Comparison of ENCODE assay signal across 8 cellular contexts in genomic region chr20:45011108-45011526, GRCh38. TPM values are rescaled to one million over a fixed set of nuclear protein-coding genes. Genes with fewer than 3 reads are reported as not detected.
DNase-seq lines count a peak whose midpoint lies in the region; ATAC-seq and TF ChIP-seq lines count a peak whose summit lies in the region.

No MANE protein-coding gene starts in this region.

- no peak overlapping the region for H3K27ac ChIP-seq in heart right ventricle

- DNase-seq in DMS114 treated with DMSO at 0.1 percent for 48 hours (lab: John Stamatoyannopoulos, UW; ENCODE audit: unreplicated experiment) = peak; percentile 37
- peak; percentile 54 for DNase-seq in KBM-7
- peak; percentile 48 for DNase-seq in RPMI8226
- DNase-seq in amniotic epithelial cell (ENCODE audit: low read depth) = peak; percentile 64
- peak in 1 of 2 donors; percentile 50 for DNase-seq in heart right ventricle
- DNase-seq in sciatic nerve (ENCODE audit: low spot score) = peak; percentile 78
- DNase-seq in NCI-H187 (lab: John Stamatoyannopoulos, UW) = no peak

- H3K4me3 ChIP-seq in heart right ventricle = no peak overlapping the region

- ATAC-seq in heart right ventricle (peak; percentile 55 to 79 (median 74)), sciatic nerve (peak; percentile 92), GM21447 (IDR thresholded peaks at IDR 0.05; ENCODE audit: unreplicated experiment) (no peak)

- intact Hi-C loops in heart right ventricle (cut with DNase I) = loop anchor here in 6 of 10 donors (2.0 to 5.0 kb wide), 7 partner anchors 36 to 281 kb away; no protein-coding TSS in a partner anchor
- intact Hi-C loops in sciatic nerve (cut with DNase I) = loop anchor here (10.0 kb wide), 1 partner anchor 294 kb away; the partner anchor contains the start of genes MATN4 and RBPJL

- H3K9me3 ChIP-seq in heart right ventricle = no peaks in the 10 kb centered on the region

- peak; percentile 32 to 87 (median 73) for TF ChIP-seq CTCF in heart right ventricle (IDR thresholded peaks at IDR 0.05)

- H3K4me1 ChIP-seq in heart right ventricle = peaks cover 0 to 27% (median 18%) of the 10 kb centered on the region in 9 donors

- H3K36me3 ChIP-seq in heart right ventricle = peaks cover 0 to 87% (median 10%) of the 10 kb centered on the region in 9 donors

- WGBS in heart right ventricle, 2 donors = 19 to 26% methylated on average over 2 of the region's 2 CpGs

- no peaks in the 10 kb centered on the region for H3K27me3 ChIP-seq in heart right ventricle

- in situ Hi-C loops in KBM-7 (cut with MboI; ENCODE audit: low pct_unique_long_range_greater_than_20kb, low sequenced_read_pairs) = no loop called here

RNA-seq across cellular contexts. Expression of gene STK4, which starts 44.8 kb away (rescaled TPM):
- 10 to 100 TPM in 2 of 10 donors, 1 to 10 TPM in 8; 7.7 to 18.1 (median 8.2) TPM for total RNA-seq in heart right ventricle
- 1 to 10 TPM; 3.7 to 4.8 TPM for polyA plus RNA-seq in heart right ventricle
- total RNA-seq in sciatic nerve = 43.8 TPM

RNA-seq across cellular contexts. Expression of gene TOMM34, which starts 50.9 kb away (rescaled TPM):
- total RNA-seq in heart right ventricle = 10 to 100 TPM in 5 of 10 donors, 1 to 10 TPM in 5; 7.8 to 15.8 (median 10.3) TPM
- polyA plus RNA-seq in heart right ventricle = 10 to 100 TPM in 1 of 2 donors, 1 to 10 TPM in 1; 3.4 to 21.2 TPM
- 19.3 TPM for total RNA-seq in sciatic nerve

Comparison
In these comparisons a context has a peak if more than half of its experiments do, and no peak if none do; other contexts are left out.
1. DNase-seq: peak in DMS114 treated with DMSO at 0.1 percent for 48 hours (single experiment), KBM-7 (single experiment), RPMI8226 (single experiment), amniotic epithelial cell (single experiment) and sciatic nerve (single experiment); none in NCI-H187 (0 of 2).